In genomic region chr15:29826908-29827307, GRCh38 we compare ENCODE assay signal across 26 cellular contexts. TPM values are rescaled to one million over a fixed set of nuclear protein-coding genes. Genes with fewer than 3 reads are reported as not detected.
"Had no signal": no experiment of that assay in that cellular context is flagged by ENCODE, and none has a peak within 500 bp of the region (broad histone marks: within the 10 kb centered on the region; RNA-seq: fewer than 3 reads in every experiment).

No MANE protein-coding gene starts in this region.

- H3K27me3 ChIP-seq: adrenal gland, ascending aorta, brain microvascular endothelial cell, hepatocyte, thyroid gland had no signal

- H3K36me3 ChIP-seq: adrenal gland, ascending aorta, brain microvascular endothelial cell, thyroid gland had no signal

- DNase-seq: activated CD4-positive, alpha-beta T cell treated with anti-CD3 and anti-CD28 coated beads, Interleukin-2, amount 10 ng/mL, durations not matched to agents 7 days and 5 days; activated CD8-positive, alpha-beta memory T cell treated with anti-CD3 and anti-CD28 coated beads, Interleukin-2, amount 10 ng/mL, durations not matched to agents 7 days and 5 days; activated CD8-positive, alpha-beta T cell treated with anti-CD3 and anti-CD28 coated beads for 36 hours; activated gamma-delta T cell treated with Interleukin-2 at 50 U/mL for 16 hours; activated T-cell treated with anti-CD3 and anti-CD28 coated beads for 4 hours; adrenal gland; brain microvascular endothelial cell; endodermal cell; foreskin fibroblast; kidney glomerular epithelial cell; left ventricle myocardium superior; mammary epithelial cell; nephron progenitor cell; nucleus accumbens; stimulated activated CD4-positive, alpha-beta T cell treated with anti-CD3 and anti-CD28 coated beads, Interleukin-12 subunit alpha, Interleukin-12 subunit beta, amount 100 ng/mL, for 4 hours; stimulated activated CD4-positive, alpha-beta T cell treated with anti-CD3 and anti-CD28 coated beads, Interleukin-4, amount 100 ng/mL, for 4 hours; stimulated activated naive CD8-positive, alpha-beta T cell treated with anti-CD3 and anti-CD28 coated beads, Interleukin-15, Interleukin-2, amounts not matched to agents 100 U/mL and 50 U/mL, for 24 hours; T-cell; thyroid gland had no signal

- H3K27ac ChIP-seq: adrenal gland, ascending aorta, brain microvascular endothelial cell, epithelial cell of prostate, hepatocyte, thyroid gland, VCaP had no signal

- ATAC-seq: activated CD4-positive, CD25-positive, alpha-beta regulatory T cell treated with anti-CD3 and anti-CD28 coated beads, Interleukin-2, amount 50 U/mL, for 24 hours; activated CD8-positive, alpha-beta memory T cell treated with anti-CD3 and anti-CD28 coated beads, Interleukin-2, amount 10 ng/mL, durations not matched to agents 7 days and 5 days; activated CD8-positive, alpha-beta T cell treated with anti-CD3 and anti-CD28 coated beads for 36 hours; left ventricle myocardium superior; stimulated activated naive CD8-positive, alpha-beta T cell treated with anti-CD3 and anti-CD28 coated beads, Interleukin-15, Interleukin-2, amounts not matched to agents 100 U/mL and 50 U/mL, for 24 hours; T-cell had no signal

- H3K9me3 ChIP-seq: adrenal gland, ascending aorta, thyroid gland had no signal

- H3K4me1 ChIP-seq: adrenal gland had no signal

- H3K4me3 ChIP-seq: adrenal gland, ascending aorta, coronary artery, hepatocyte, thyroid gland had no signal

RNA-seq across cellular contexts. Expression of gene TJP1, which starts 4.6 kb away (rescaled TPM):
- total RNA-seq: activated CD4-positive, alpha-beta T cell treated with anti-CD3 and anti-CD28 coated beads, Interleukin-2, amount 10 ng/mL, durations not matched to agents 7 days and 5 days; activated CD8-positive, alpha-beta memory T cell treated with anti-CD3 and anti-CD28 coated beads, Interleukin-2, amount 10 ng/mL, durations not matched to agents 7 days and 5 days; activated CD8-positive, alpha-beta T cell treated with anti-CD3 and anti-CD28 coated beads for 36 hours; activated T-helper 1 cell treated with anti-CD3 and anti-CD28 coated beads, Interleukin-12 subunit alpha, Interleukin-12 subunit beta, Interleukin-2, Interleukin-4 antibody, amounts not matched to agents 30 ng/mL and 10 ng/mL and 1 ng/mL, durations not matched to agents 14 hours and 24 hours and 36 hours had no signal
